In genomic region chr1:223233410-223234163, GRCh38 we compare ENCODE assay signal across 9 cellular contexts.
DNase-seq lines count a peak whose midpoint lies in the region; ATAC-seq, FAIRE-seq and TF ChIP-seq lines count a peak whose summit lies in the region.
"Had no signal": no experiment of that assay in that cellular context is flagged by ENCODE, and none has a peak within 500 bp of the region (broad histone marks: within the 10 kb centered on the region; RNA-seq: fewer than 3 reads in every experiment).

No MANE protein-coding gene starts in this region.

- WGBS in A549 (ENCODE audit: missing lambda C conversion rate), result 36% methylated on average over 11 of the region's 11 CpGs

- no peaks in the 10 kb centered on the region for H3K79me2 ChIP-seq in keratinocyte (ENCODE audit: control insufficient read depth, insufficient read depth, low read length)

- dilution Hi-C loops in keratinocyte (cut with MboI; ENCODE audit: extremely low pct_ligation_motif_present, low sequenced_read_pairs), result no loop called here

- peaks cover 2% of the 10 kb centered on the region; the same call in 1 of the 3 replicates for H3K9me3 ChIP-seq in A549
- no peaks in the 10 kb centered on the region for H3K9me3 ChIP-seq in keratinocyte (ENCODE audit: control insufficient read depth, low read depth, low read length)
- no peaks in the 10 kb centered on the region for H3K9me3 ChIP-seq in HAP-1

- H3K36me3 ChIP-seq in keratinocyte (ENCODE audit: control insufficient read depth in 2 of 2, extremely low read depth in 1 of 2, insufficient read depth in 2 of 2, low read length in 2 of 2) (no peaks in the 10 kb centered on the region), HAP-1 (replicated peaks) (no peaks in the 10 kb centered on the region)

- no peak for TF ChIP-seq POLR2A in A549 (IDR thresholded peaks at IDR 0.05; ENCODE audit: low read length)

- peak overlapping the region; percentile 63 for H3K9ac ChIP-seq in keratinocyte (ENCODE audit: control insufficient read depth, extremely low read depth, insufficient read depth, low read length)

- H3K27me3 ChIP-seq in keratinocyte (ENCODE audit: control insufficient read depth, extremely low read depth, insufficient read depth, low read length) (no peaks in the 10 kb centered on the region), HAP-1 (ENCODE audit: low read depth) (no peaks in the 10 kb centered on the region)

- TF ChIP-seq CTCF in A549 (IDR thresholded peaks at IDR 0.05), result no peak
- no peak for TF ChIP-seq CTCF in keratinocyte (optimal IDR thresholded peaks at IDR 0.05 in 1 of 3, IDR thresholded peaks at IDR 0.05 in 1 of 3, conservative IDR thresholded peaks at IDR 0.05 in 1 of 3; ENCODE audit: extremely low read depth in 1 of 3, insufficient read depth in 2 of 3, low read length in 3 of 3)

- peak overlapping the region; percentile 89 for H2AFZ ChIP-seq in keratinocyte (ENCODE audit: control insufficient read depth, low read length)

- CTCF ChIA-PET in A549 (lab: Yijun Ruan, JAX), result interaction anchor here (1.5 kb wide), 1 partner anchor 11 kb away, joined by 3 read pairs; no protein-coding TSS in a partner anchor

- FAIRE-seq in A549 (lab: Jason Lieb, UNC) (no peak), keratinocyte (lab: Jason Lieb, UNC) (peak; percentile 91)
- FAIRE-seq: colon had no signal

- H3K4me3 ChIP-seq in A549 (no peak overlapping the region), keratinocyte (ENCODE audit: control insufficient read depth in 2 of 3, extremely low read depth in 1 of 3, insufficient read depth in 2 of 3, low read depth in 1 of 3, low read length in 3 of 3) (peak overlapping the region in 1 of 3 experiments; percentile 9), HAP-1 (no peak overlapping the region)

- TF ChIP-seq RAD21 in A549 (conservative IDR thresholded peaks at IDR 0.05 in 1 of 2, IDR thresholded peaks at IDR 0.05 in 1 of 2), result no peak

- TF ChIP-seq EP300 in A549 (IDR thresholded peaks at IDR 0.05), result peak in 1 of 2 experiments; percentile 26; a peak in 1 of 5 replicates

- POLR2A ChIA-PET in A549 (lab: Yijun Ruan, JAX), result no interaction called here

- in situ Hi-C loops in HAP-1 (cut with MboI; ENCODE audit: low sequenced_read_pairs), result no loop called here

- H3K4me2 ChIP-seq in A549, result peak overlapping the region; percentile 27
- H3K4me2 ChIP-seq in keratinocyte (ENCODE audit: control insufficient read depth, extremely low read depth, insufficient read depth, low read depth, low read length), result peak overlapping the region; percentile 61

- H4K20me1 ChIP-seq in keratinocyte (ENCODE audit: control insufficient read depth, extremely low read depth, insufficient read depth, low read length), result no peaks in the 10 kb centered on the region

- H3K9me1 ChIP-seq in keratinocyte (ENCODE audit: control insufficient read depth, extremely low read depth, insufficient read depth, low read length), result no peaks in the 10 kb centered on the region

- H3K4me1 ChIP-seq in A549 (peaks cover 17% of the 10 kb centered on the region), keratinocyte (ENCODE audit: control insufficient read depth, extremely low read depth, insufficient read depth, low read length) (peaks cover 39% of the 10 kb centered on the region), HAP-1 (no peaks in the 10 kb centered on the region)

- DNase-seq in A549 (ENCODE audit: low read depth in 1 of 2, low spot score in 1 of 2), result peak; percentile 41 to 42
- DNase-seq in HK-2 (ENCODE audit: unreplicated experiment), result peak; percentile 44
- DNase-seq in astrocyte of the hippocampus (ENCODE audit: low read depth, low spot score), result peak; percentile 86
- peak; percentile 21 for DNase-seq in keratinocyte (ENCODE audit: low read depth, low spot score)
- DNase-seq in HAP-1 (ENCODE audit: low spot score in 2 of 2), result no peak
- no peak for DNase-seq in NCI-H82 (lab: John Stamatoyannopoulos, UW)
- no peak for DNase-seq in NOMO-1 treated with dmso at 0.1 percent for 144 hours (lab: John Stamatoyannopoulos, UW; ENCODE audit: unreplicated experiment)

- peak overlapping the region; percentile 54 to 62; a peak in 5 of 6 replicates for H3K27ac ChIP-seq in A549
- peak overlapping the region; percentile 89 for H3K27ac ChIP-seq in keratinocyte (ENCODE audit: control insufficient read depth, insufficient read depth, low read length)

- peak; percentile 83 for ATAC-seq in A549
- no peak for ATAC-seq in GM19351 (IDR thresholded peaks at IDR 0.05; ENCODE audit: unreplicated experiment)

TF ChIP-seq in A549, 52 proteins besides CTCF, POLR2A, EP300 and RAD21:
- TF ChIP-seq PBX3 (IDR thresholded peaks at IDR 0.05) (no peak), ESRRA (IDR thresholded peaks at IDR 0.05; ENCODE audit: borderline replicate concordance, low read length) (no peak), JUNB (IDR thresholded peaks at IDR 0.05) (peak; percentile 39; the same call in 1 of the 2 replicates), GATA3 (IDR thresholded peaks at IDR 0.05; ENCODE audit: borderline replicate concordance) (no peak), REST (IDR thresholded peaks at IDR 0.05) (no peak), EHF (CRISPR knock-in tag; IDR thresholded peaks at IDR 0.05) (no peak), FOSL2 (IDR thresholded peaks at IDR 0.05) (no peak), FOSL2 (CRISPR knock-in tag; IDR thresholded peaks at IDR 0.05) (0 out of 2 replicates have a peak, but pooled peaks have one; percentile 26)

Comparison
In these comparisons a context has a peak if more than half of its experiments do, and no peak if none do; other contexts are left out.
1. DNase-seq: peak in A549 (2 of 2), HK-2 (single experiment), astrocyte of the hippocampus (single experiment) and keratinocyte (single experiment); none in HAP-1 (0 of 2), NCI-H82 (single experiment) and NOMO-1 treated with dmso at 0.1 percent for 144 hours (single experiment).